Comparison of ENCODE assay signal across 18 cellular contexts in genomic region chr4:73099143-73099542, GRCh38. TPM values are rescaled to one million over a fixed set of nuclear protein-coding genes. Genes with fewer than 3 reads are reported as not detected.
DNase-seq lines count a peak whose midpoint lies in the region; ATAC-seq and TF ChIP-seq lines count a peak whose summit lies in the region.
"Had no signal": no experiment of that assay in that cellular context is flagged by ENCODE, and none has a peak within 500 bp of the region (broad histone marks: within the 10 kb centered on the region; RNA-seq: fewer than 3 reads in every experiment).

No MANE protein-coding gene starts in this region.

- no peak overlapping the region for H3K4ac ChIP-seq in neuronal stem cell (ENCODE audit: low read length)

- no peak overlapping the region for H3K4me3 Mint-ChIP-seq in CD4-positive, alpha-beta memory T cell
- H3K4me3 Mint-ChIP-seq in activated naive CD8-positive, alpha-beta T cell treated with anti-CD3 and anti-CD28 coated beads for 36 hours = no peak overlapping the region
- H3K4me3 Mint-ChIP-seq: GM23338 had no signal

- TF ChIP-seq CTCF in SK-N-SH (IDR thresholded peaks at IDR 0.05) = no peak

- H2AK5ac ChIP-seq in neuronal stem cell (ENCODE audit: low read depth, low read length) = no peak overlapping the region

- no peaks in the 10 kb centered on the region for H3K79me2 ChIP-seq in SK-N-SH (ENCODE audit: insufficient read depth)

- POLR2A ChIA-PET in SK-N-SH (lab: Yijun Ruan, JAX) = no interaction called here
- POLR2A ChIA-PET in CD4-positive, alpha-beta memory T cell (lab: Charles Lee; ENCODE audit: partially characterized antibody) = interaction anchor here (1.0 to 1.2 kb wide), 2 partner anchors 11 to 29 kb away, joined by 3 read pairs; no protein-coding TSS in a partner anchor

- DNase-seq in SK-N-SH = no peak
- no peak for DNase-seq in CD4-positive, alpha-beta memory T cell
- DNase-seq in activated naive CD8-positive, alpha-beta T cell treated with anti-CD3 and anti-CD28 coated beads for 36 hours = no peak
- DNase-seq in neuronal stem cell (ENCODE audit: low spot score) = no peak
- DNase-seq in COR-L47 (lab: John Stamatoyannopoulos, UW) = no peak
- DNase-seq: DMS79 treated with DMSO at 0.1 percent for 48 hours, esophagus squamous epithelium, IMR-90, MM.1S, NCI-H146, NCI-H82, PC-3 had no signal

- TF ChIP-seq EP300 in SK-N-SH (IDR thresholded peaks at IDR 0.05; ENCODE audit: borderline replicate concordance in 1 of 2, low read depth in 1 of 2, low read length in 1 of 2) = no peak

- no peak overlapping the region for H2BK12ac ChIP-seq in neuronal stem cell (ENCODE audit: low read length)

- H3K4me1 Mint-ChIP-seq in CD4-positive, alpha-beta memory T cell = peaks cover 0 to 3% (median under 1%) of the 10 kb centered on the region in 4 donors
- H3K4me1 Mint-ChIP-seq in activated naive CD8-positive, alpha-beta T cell treated with anti-CD3 and anti-CD28 coated beads for 36 hours = peaks cover 2% of the 10 kb centered on the region

- intact Hi-C loops in CD4-positive, alpha-beta memory T cell (cut with micrococcal nuclease) = no loop called here

- no peak overlapping the region for H3K23ac ChIP-seq in neuronal stem cell (ENCODE audit: low read depth, low read length, poor library complexity)

- H3K36me3 Mint-ChIP-seq in CD4-positive, alpha-beta memory T cell = peaks cover 33 to 53% of the 10 kb centered on the region in 2 donors
- peaks cover 17% of the 10 kb centered on the region for H3K36me3 Mint-ChIP-seq in activated naive CD8-positive, alpha-beta T cell treated with anti-CD3 and anti-CD28 coated beads for 36 hours

- H3K27ac ChIP-seq in SK-N-SH (ENCODE audit: low read depth in 2 of 2, low read length in 1 of 2) (no peak overlapping the region), neuronal stem cell (replicated peaks; ENCODE audit: low read length) (no peak overlapping the region)
- H3K27ac ChIP-seq in CD4-positive, alpha-beta memory T cell (ENCODE audit: low read depth, low read length) = no peak overlapping the region
- H3K27ac ChIP-seq: 22Rv1; BLaER1 treated with 17β-estradiol and CSF1 and Interleukin-3, amounts not matched to agents 10 nM and 100 nM had no signal

- H3K4me2 ChIP-seq in SK-N-SH (no peak overlapping the region), neuronal stem cell (ENCODE audit: insufficient read depth, low read length, poor library complexity, severe bottlenecking) (no peak overlapping the region)
- H3K4me2 ChIP-seq: BLaER1 treated with 17β-estradiol and CSF1 and Interleukin-3, amounts not matched to agents 10 nM and 100 nM; GM23338 had no signal

- H3K18ac ChIP-seq in neuronal stem cell (ENCODE audit: low read length) = peak overlapping the region; percentile 9

- 96% methylated on average over 7 of the region's 7 CpGs for WGBS in SK-N-SH (ENCODE audit: low lambda C conversion rate)
- WGBS in neuronal stem cell (ENCODE audit: extremely low coverage in 2 of 2, insufficient read length in 2 of 2, insufficient replicate concordance in 1 of 2), 2 donors = no CpG with 5 or more reads among the region's 7 CpGs

- H3K9me2 ChIP-seq in SK-N-SH = no peaks in the 10 kb centered on the region

- H3F3A ChIP-seq in SK-N-SH (replicated peaks; ENCODE audit: insufficient read depth) = peaks cover 24% of the 10 kb centered on the region

- CTCF ChIA-PET in SK-N-SH (lab: Yijun Ruan, JAX) = interaction anchor here (0.6 kb wide), 1 partner anchor 186 kb away, joined by 4 read pairs; no protein-coding TSS in a partner anchor
- CTCF ChIA-PET in CD4-positive, alpha-beta memory T cell (lab: Charles Lee; ENCODE audit: partially characterized antibody) = no interaction called here

- H2BK5ac ChIP-seq in neuronal stem cell (ENCODE audit: low read length) = no peak overlapping the region

- H3K4me3 ChIP-seq in SK-N-SH (ENCODE audit: low read depth in 2 of 2, low read length in 1 of 2) = no peak overlapping the region
- no peak overlapping the region for H3K4me3 ChIP-seq in CD4-positive, alpha-beta memory T cell (ENCODE audit: low read length in 2 of 2)
- H3K4me3 ChIP-seq in neuronal stem cell (ENCODE audit: low read length in 2 of 2) = no peak overlapping the region
- H3K4me3 ChIP-seq: BLaER1 treated with 17β-estradiol and CSF1 and Interleukin-3, amounts not matched to agents 10 nM and 100 nM; esophagus squamous epithelium; GM23338 had no signal

- H3K27me3 Mint-ChIP-seq in CD4-positive, alpha-beta memory T cell = no peaks in the 10 kb centered on the region
- no peaks in the 10 kb centered on the region for H3K27me3 Mint-ChIP-seq in activated naive CD8-positive, alpha-beta T cell treated with anti-CD3 and anti-CD28 coated beads for 36 hours

- ATAC-seq in SK-N-SH treated with all-trans-retinoic acid at 6 μM for 48 hours (peak; percentile 30; the same call in 1 of the 3 replicates), HG03196 (IDR thresholded peaks at IDR 0.05; ENCODE audit: unreplicated experiment) (no peak), GM21526 (IDR thresholded peaks at IDR 0.05; ENCODE audit: low FRiP score, unreplicated experiment) (no peak)
- ATAC-seq: GM23338, PC-3 had no signal

- H2AFZ ChIP-seq in SK-N-SH (ENCODE audit: low read depth) (no peak overlapping the region), neuronal stem cell (ENCODE audit: low read length) (no peak overlapping the region)
- H2AFZ ChIP-seq: GM23338 had no signal

- no peaks in the 10 kb centered on the region for H4K20me1 ChIP-seq in SK-N-SH (ENCODE audit: insufficient read depth)

- H3K27ac Mint-ChIP-seq in CD4-positive, alpha-beta memory T cell = peak overlapping the region in 5 of 7 donors; percentile 60 to 82 (median 72)
- peak overlapping the region; percentile 42 for H3K27ac Mint-ChIP-seq in activated naive CD8-positive, alpha-beta T cell treated with anti-CD3 and anti-CD28 coated beads for 36 hours
- H3K27ac Mint-ChIP-seq: GM23338 had no signal

- H4K8ac ChIP-seq in neuronal stem cell (ENCODE audit: low read depth, low read length) = no peak overlapping the region

- peaks cover 4% of the 10 kb centered on the region for H3K79me1 ChIP-seq in neuronal stem cell (ENCODE audit: low read depth, low read length)

- H3K36me3 ChIP-seq in SK-N-SH (replicated peaks in 1 of 2; ENCODE audit: control insufficient read depth in 1 of 2, insufficient read depth in 2 of 2, low read length in 1 of 2) = peaks cover 76 to 81% of the 10 kb centered on the region in 2 experiments
- H3K36me3 ChIP-seq in CD4-positive, alpha-beta memory T cell (ENCODE audit: insufficient read depth, low read length) = peaks cover 23% of the 10 kb centered on the region
- peaks cover 25 to 100% of the 10 kb centered on the region in 2 donors for H3K36me3 ChIP-seq in neuronal stem cell (replicated peaks in 1 of 2; ENCODE audit: control insufficient read depth in 2 of 2, insufficient read depth in 2 of 2, low read length in 2 of 2)

- TF ChIP-seq RAD21 in SK-N-SH (IDR thresholded peaks at IDR 0.05; ENCODE audit: low read length) = no peak

- H3K14ac ChIP-seq in neuronal stem cell (ENCODE audit: low read length) = no peak overlapping the region

- H3K9me3 ChIP-seq in SK-N-SH (no peaks in the 10 kb centered on the region), neuronal stem cell (replicated peaks in 1 of 2; ENCODE audit: control insufficient read depth in 2 of 2, insufficient read depth in 1 of 2, low read depth in 1 of 2, low read length in 2 of 2) (no peaks in the 10 kb centered on the region)
- H3K9me3 ChIP-seq in CD4-positive, alpha-beta memory T cell (ENCODE audit: control insufficient read depth in 1 of 2, low read length in 2 of 2) = no peaks in the 10 kb centered on the region
- H3K9me3 ChIP-seq: BLaER1 treated with 17β-estradiol and CSF1 and Interleukin-3, amounts not matched to agents 10 nM and 100 nM; esophagus squamous epithelium had no signal

- no peak overlapping the region for H4K91ac ChIP-seq in neuronal stem cell (ENCODE audit: low read depth, low read length, poor library complexity)

- H3K27me3 ChIP-seq in SK-N-SH (ENCODE audit: insufficient read depth) (no peaks in the 10 kb centered on the region), neuronal stem cell (ENCODE audit: control insufficient read depth in 3 of 3, insufficient read depth in 3 of 3, low read depth in 1 of 3, low read length in 3 of 3) (no peaks in the 10 kb centered on the region)
- H3K27me3 ChIP-seq in CD4-positive, alpha-beta memory T cell (ENCODE audit: insufficient read depth, low read length) = no peaks in the 10 kb centered on the region
- H3K27me3 ChIP-seq: BLaER1 treated with 17β-estradiol and CSF1 and Interleukin-3, amounts not matched to agents 10 nM and 100 nM; esophagus squamous epithelium had no signal

- no peak overlapping the region for H2BK15ac ChIP-seq in neuronal stem cell (ENCODE audit: low read length)

- no peaks in the 10 kb centered on the region for H3K9me3 Mint-ChIP-seq in CD4-positive, alpha-beta memory T cell
- no peaks in the 10 kb centered on the region for H3K9me3 Mint-ChIP-seq in activated naive CD8-positive, alpha-beta T cell treated with anti-CD3 and anti-CD28 coated beads for 36 hours
- H3K9me3 Mint-ChIP-seq: GM23338 had no signal

- H3K9ac ChIP-seq in SK-N-SH (no peak overlapping the region), neuronal stem cell (ENCODE audit: low read depth, low read length, poor library complexity) (no peak overlapping the region)
- H3K9ac ChIP-seq: BLaER1 treated with 17β-estradiol and CSF1 and Interleukin-3, amounts not matched to agents 10 nM and 100 nM had no signal

- H3K4me1 ChIP-seq in SK-N-SH (ENCODE audit: control insufficient read depth in 1 of 2, insufficient read depth in 2 of 2, low read depth in 1 of 2, low read length in 1 of 2) (no peaks in the 10 kb centered on the region), neuronal stem cell (ENCODE audit: control insufficient read depth in 2 of 2, insufficient read depth in 1 of 2, low read depth in 1 of 2, low read length in 2 of 2) (peaks cover 0 to under 1% of the 10 kb centered on the region in 2 donors)
- no peaks in the 10 kb centered on the region for H3K4me1 ChIP-seq in CD4-positive, alpha-beta memory T cell (ENCODE audit: insufficient read depth, low read length)
- H3K4me1 ChIP-seq: BLaER1 treated with 17β-estradiol and CSF1 and Interleukin-3, amounts not matched to agents 10 nM and 100 nM; esophagus squamous epithelium had no signal

- no peak overlapping the region for H2BK120ac ChIP-seq in neuronal stem cell (ENCODE audit: low read depth, low read length)

TF ChIP-seq in SK-N-SH, 30 proteins besides CTCF, POLR2A, EP300 and RAD21 (continues in another document):
- TF ChIP-seq SMC3 (IDR thresholded peaks at IDR 0.05; ENCODE audit: low read depth, low read length) (no peak), NFIC (IDR thresholded peaks at IDR 0.05; ENCODE audit: borderline replicate concordance) (no peak)

RNA-seq across cellular contexts. Expression of gene COX18, which starts 29.6 kb away (rescaled TPM):
- polyA plus RNA-seq in SK-N-SH (2012; rRNA removed) = 7.7 and 13.3 TPM in 2 replicates
- polyA plus RNA-seq in SK-N-SH (2012; cell fraction: cytosol; rRNA removed) = 7.8 and 10.9 TPM in 2 replicates
- polyA plus RNA-seq in SK-N-SH (2012; cell fraction: nucleus; rRNA removed) = 9.0 and 10.7 TPM in 2 replicates
- total RNA-seq in CD4-positive, alpha-beta memory T cell = 10 to 100 TPM; 14.4 to 14.6 TPM
- 1 to 10 TPM; 4.4 to 5.3 TPM for polyA plus RNA-seq in CD4-positive, alpha-beta memory T cell
- 10 to 100 TPM; 22.7 to 24.5 TPM for total RNA-seq in activated naive CD8-positive, alpha-beta T cell treated with anti-CD3 and anti-CD28 coated beads for 36 hours
- 17.7 TPM for polyA plus RNA-seq in neuronal stem cell (2013, experiment 1 of 2)
- 18.1 TPM for polyA plus RNA-seq in neuronal stem cell (2013, experiment 2 of 2)
